ENCODE assay signal across 15 cellular contexts in genomic region chr13:48775804-48776203, GRCh38.
DNase-seq lines count a peak whose midpoint lies in the region; ATAC-seq, FAIRE-seq and TF ChIP-seq lines count a peak whose summit lies in the region.
"Had no signal": no experiment of that assay in that cellular context is flagged by ENCODE, and none has a peak within 500 bp of the region (broad histone marks: within the 10 kb centered on the region; RNA-seq: fewer than 3 reads in every experiment).

No MANE protein-coding gene starts in this region.

- H3K4ac ChIP-seq in mesenchymal stem cell (ENCODE audit: low read depth in 1 of 2, low read length in 2 of 2) = no peak overlapping the region

- 0% methylated on average over 3 of the region's 4 CpGs for WGBS in mesenchymal stem cell

- H2BK5ac ChIP-seq in mesenchymal stem cell (ENCODE audit: low read depth, low read length, poor library complexity, severe bottlenecking) = no peak overlapping the region

- TF ChIP-seq CTCF in bronchial epithelial cell (IDR thresholded peaks at IDR 0.05; ENCODE audit: insufficient read depth, low read length, severe bottlenecking) = no peak

- H3K4me3 ChIP-seq in bronchial epithelial cell (ENCODE audit: low read depth, low read length) (no peak overlapping the region), mesenchymal stem cell (ENCODE audit: insufficient read depth in 1 of 2, low read depth in 1 of 2, low read length in 2 of 2) (peak overlapping the region in 1 of 2 experiments; percentile 21)
- H3K4me3 ChIP-seq: BLaER1 treated with 17β-estradiol and CSF1 and Interleukin-3, amounts not matched to agents 10 nM and 100 nM; dorsolateral prefrontal cortex had no signal

- H3K4me1 ChIP-seq in mesenchymal stem cell (ENCODE audit: control insufficient read depth, insufficient read depth, low read depth, low read length) = peaks cover 5% of the 10 kb centered on the region

- no peak overlapping the region for H3K23ac ChIP-seq in mesenchymal stem cell (ENCODE audit: low read length in 2 of 2)

- H2AK5ac ChIP-seq in mesenchymal stem cell (ENCODE audit: low read length, severe bottlenecking) = no peak overlapping the region

- H3K27me3 ChIP-seq in bronchial epithelial cell (ENCODE audit: control insufficient read depth, insufficient read depth, low read length) (no peaks in the 10 kb centered on the region), mesenchymal stem cell (ENCODE audit: control insufficient read depth in 1 of 2, insufficient read depth in 1 of 2, low read length in 2 of 2) (peaks cover 0 to 17% of the 10 kb centered on the region in 2 experiments)
- H3K27me3 ChIP-seq: BLaER1 treated with 17β-estradiol and CSF1 and Interleukin-3, amounts not matched to agents 10 nM and 100 nM; dorsolateral prefrontal cortex; neutrophil had no signal

- H3K18ac ChIP-seq in mesenchymal stem cell (ENCODE audit: low read depth in 1 of 2, low read length in 2 of 2) = no peak overlapping the region

- H3K79me1 ChIP-seq in mesenchymal stem cell (replicated peaks; ENCODE audit: low read length, poor library complexity, severe bottlenecking) = no peaks in the 10 kb centered on the region

- H4K91ac ChIP-seq in mesenchymal stem cell (ENCODE audit: low read length) = no peak overlapping the region

- no peak overlapping the region for H4K8ac ChIP-seq in mesenchymal stem cell (ENCODE audit: low read length)

- H2BK12ac ChIP-seq in mesenchymal stem cell (ENCODE audit: low read length in 2 of 2) = no peak overlapping the region

- H3K9ac ChIP-seq in mesenchymal stem cell (ENCODE audit: low read length) = peak overlapping the region; percentile 72
- H3K9ac ChIP-seq: BLaER1 treated with 17β-estradiol and CSF1 and Interleukin-3, amounts not matched to agents 10 nM and 100 nM had no signal

- in situ Hi-C loops in KBM-7 (cut with MboI; ENCODE audit: low pct_unique_long_range_greater_than_20kb, low sequenced_read_pairs) = no loop called here

- H2AFZ ChIP-seq in mesenchymal stem cell (ENCODE audit: low read depth, low read length) = no peak overlapping the region

- FAIRE-seq in bronchial epithelial cell (lab: Jason Lieb, UNC) = no peak

- no peak for ATAC-seq in GM21528 (IDR thresholded peaks at IDR 0.05; ENCODE audit: low FRiP score, unreplicated experiment)
- ATAC-seq: left ventricle myocardium superior, Panc1 had no signal

- no peaks in the 10 kb centered on the region for H3K36me3 ChIP-seq in bronchial epithelial cell (ENCODE audit: control insufficient read depth, insufficient read depth, low read length)
- H3K36me3 ChIP-seq in mesenchymal stem cell (ENCODE audit: control insufficient read depth in 1 of 2, insufficient read depth in 2 of 2, low read depth in 1 of 2, low read length in 2 of 2) = no peaks in the 10 kb centered on the region
- H3K36me3 ChIP-seq: BLaER1 treated with 17β-estradiol and CSF1 and Interleukin-3, amounts not matched to agents 10 nM and 100 nM; neutrophil had no signal

- peak; percentile 89 for DNase-seq in AG08395 (ENCODE audit: low spot score)
- peak; percentile 50 for DNase-seq in KBM-7
- DNase-seq in bronchial epithelial cell (ENCODE audit: low read depth) = peak; percentile 12
- DNase-seq in mesenchymal stem cell = peak; percentile 95
- no peak for DNase-seq in stimulated activated CD4-positive, alpha-beta T cell treated with anti-CD3 and anti-CD28 coated beads, Interleukin-1b, Interleukin-23, amount 100 ng/mL, for 48 hours
- no peak for DNase-seq in HPDE6-E6E7 (ENCODE audit: extremely low spot score)
- no peak for DNase-seq in COLO668 (lab: John Stamatoyannopoulos, UW; ENCODE audit: unreplicated experiment)
- DNase-seq: activated naive CD4-positive, alpha-beta T cell treated with anti-CD3 and anti-CD28 coated beads, Interleukin-2, amount 50 U/mL, for 16 hours; dorsolateral prefrontal cortex; left ventricle myocardium superior; MV-4-11 had no signal

- H3K14ac ChIP-seq in mesenchymal stem cell (ENCODE audit: low read length in 2 of 2) = no peak overlapping the region

- H2BK120ac ChIP-seq in mesenchymal stem cell (ENCODE audit: low read depth, low read length) = no peak overlapping the region

- no peak overlapping the region for H3K4me2 ChIP-seq in mesenchymal stem cell (ENCODE audit: low read length, poor library complexity, severe bottlenecking)
- H3K4me2 ChIP-seq: BLaER1 treated with 17β-estradiol and CSF1 and Interleukin-3, amounts not matched to agents 10 nM and 100 nM had no signal

- H3K27ac ChIP-seq in mesenchymal stem cell (ENCODE audit: low read length, poor library complexity, severe bottlenecking) = peak overlapping the region; percentile 78
- H3K27ac ChIP-seq: BLaER1 treated with 17β-estradiol and CSF1 and Interleukin-3, amounts not matched to agents 10 nM and 100 nM; dorsolateral prefrontal cortex; neutrophil had no signal

- no peak overlapping the region for H2BK15ac ChIP-seq in mesenchymal stem cell (ENCODE audit: low read depth, poor library complexity, severe bottlenecking)

- peaks cover 14% of the 10 kb centered on the region for H3K9me3 ChIP-seq in mesenchymal stem cell (ENCODE audit: control insufficient read depth, low read length)
- H3K9me3 ChIP-seq: neutrophil had no signal

Comparison
In these comparisons a context has a peak if more than half of its experiments do, and no peak if none do; other contexts are left out.
1. DNase-seq: peak in AG08395 (single experiment), KBM-7 (single experiment), bronchial epithelial cell (single experiment) and mesenchymal stem cell (single experiment); none in stimulated activated CD4-positive, alpha-beta T cell treated with anti-CD3 and anti-CD28 coated beads, Interleukin-1b, Interleukin-23, amount 100 ng/mL, for 48 hours (single experiment), HPDE6-E6E7 (single experiment) and COLO668 (single experiment).